9 cellular contexts compared by ENCODE assay signal in genomic region chr14:90581745-90582144, GRCh38.
"Had no signal": no experiment of that assay in that cellular context is flagged by ENCODE, and none has a peak within 500 bp of the region (broad histone marks: within the 10 kb centered on the region; RNA-seq: fewer than 3 reads in every experiment).

No MANE protein-coding gene starts in this region.

- FAIRE-seq: H54, HTR-8/SVneo had no signal

- H3K4me3 ChIP-seq: GM23248 had no signal

- H2AFZ ChIP-seq: GM23248 had no signal

- H3K9ac ChIP-seq: GM23248 had no signal

- DNase-seq: GM23248, GOT3, H9, HCEC 1CT, HFFc6, IMR-90, KBM-7 had no signal

- H3K27ac ChIP-seq: GM23248 had no signal
